8 cellular contexts compared by ENCODE assay signal in genomic region chr16:719815-720506, GRCh38. TPM values are rescaled to one million over a fixed set of nuclear protein-coding genes. Genes with fewer than 3 reads are reported as not detected.
DNase-seq lines count a peak whose midpoint lies in the region; ATAC-seq, FAIRE-seq and TF ChIP-seq lines count a peak whose summit lies in the region.

No MANE protein-coding gene starts in this region.

- no peaks in the 10 kb centered on the region for H4K20me1 ChIP-seq in fibroblast of lung (ENCODE audit: control insufficient read depth, extremely low read depth, insufficient read depth, low read length)

- no peaks in the 10 kb centered on the region for H3K9me3 ChIP-seq in fibroblast of lung (ENCODE audit: control insufficient read depth, insufficient read depth, low read depth, low read length)

- H3K27me3 Mint-ChIP-seq in T-helper 2 cell treated with Interferon-gamma antibody and Interleukin-4, amounts not matched to agents 5 μg/mL and 100 μg/mL, for 36 hours (ENCODE audit: low read depth): peaks cover 8% of the 10 kb centered on the region

- peak overlapping the region; percentile 77 for H3K4me3 Mint-ChIP-seq in T-helper 2 cell treated with Interferon-gamma antibody and Interleukin-4, amounts not matched to agents 5 μg/mL and 100 μg/mL, for 36 hours

- H3K9me3 Mint-ChIP-seq in T-helper 2 cell treated with Interferon-gamma antibody and Interleukin-4, amounts not matched to agents 5 μg/mL and 100 μg/mL, for 36 hours: no peaks in the 10 kb centered on the region

- H3K36me3 Mint-ChIP-seq in T-helper 2 cell treated with Interferon-gamma antibody and Interleukin-4, amounts not matched to agents 5 μg/mL and 100 μg/mL, for 36 hours (ENCODE audit: low read depth): no peaks in the 10 kb centered on the region

- peaks cover 11% of the 10 kb centered on the region for H3K4me1 ChIP-seq in fibroblast of lung (ENCODE audit: control insufficient read depth, extremely low read depth, insufficient read depth, low read length)

- H3K9ac ChIP-seq in fibroblast of lung (ENCODE audit: insufficient read depth, low read length): peak overlapping the region; percentile 75

- H3K27ac Mint-ChIP-seq in T-helper 2 cell treated with Interferon-gamma antibody and Interleukin-4, amounts not matched to agents 5 μg/mL and 100 μg/mL, for 36 hours: peak overlapping the region; percentile 66

- TF ChIP-seq CTCF in 22Rv1 (IDR thresholded peaks at IDR 0.05) (peak; percentile 38; the same call in 1 of the 2 replicates), fibroblast of lung (conservative IDR thresholded peaks at IDR 0.05 in 1 of 2, IDR thresholded peaks at IDR 0.05 in 1 of 2; ENCODE audit: low read depth in 1 of 2, low read length in 2 of 2) (peak; percentile 7 to 14)

- H3K4me3 ChIP-seq in fibroblast of lung (replicated peaks in 1 of 4; ENCODE audit: control extremely low read depth in 1 of 4, insufficient read depth in 1 of 4, low read depth in 3 of 4, low read length in 4 of 4): peak overlapping the region; percentile 63 to 88 (median 76)

- H2AFZ ChIP-seq in fibroblast of lung (ENCODE audit: low read length): no peak overlapping the region

- H3K79me2 ChIP-seq in fibroblast of lung (ENCODE audit: control insufficient read depth, insufficient read depth, low read length): no peaks in the 10 kb centered on the region

- no peak for ATAC-seq in HG02852 (IDR thresholded peaks at IDR 0.05; ENCODE audit: unreplicated experiment)
- ATAC-seq in HG03460 (IDR thresholded peaks at IDR 0.05; ENCODE audit: unreplicated experiment): no peak

- H3K27ac ChIP-seq in 22Rv1 (peak overlapping the region; percentile 98), fibroblast of lung (ENCODE audit: insufficient read depth, low read length) (peak overlapping the region; percentile 74)

- FAIRE-seq in G401.6 (lab: Jason Lieb, UNC) (peak; percentile 89), HTR-8/SVneo (lab: Jason Lieb, UNC) (peak; percentile 75)

- DNase-seq in HTR-8/SVneo (ENCODE audit: insufficient read length, low spot score): no peak
- no peak for DNase-seq in T-helper 2 cell treated with Interferon-gamma antibody and Interleukin-4, amounts not matched to agents 5 μg/mL and 100 μg/mL, for 36 hours (ENCODE audit: low spot score)
- no peak for DNase-seq in fibroblast of lung (ENCODE audit: low read depth in 2 of 2)
- DNase-seq in renal cortical epithelial cell (ENCODE audit: low read depth): peak; percentile 23

- peaks cover 3% of the 10 kb centered on the region for H3K4me1 Mint-ChIP-seq in T-helper 2 cell treated with Interferon-gamma antibody and Interleukin-4, amounts not matched to agents 5 μg/mL and 100 μg/mL, for 36 hours (ENCODE audit: low read depth)

- peaks cover 2% of the 10 kb centered on the region for H3K36me3 ChIP-seq in fibroblast of lung (ENCODE audit: control insufficient read depth, insufficient read depth, low read length)

- peak overlapping the region; percentile 67 for H3K4me2 ChIP-seq in fibroblast of lung (ENCODE audit: extremely low read depth, insufficient read depth, low read length)

- no peaks in the 10 kb centered on the region for H3K27me3 ChIP-seq in fibroblast of lung (ENCODE audit: control insufficient read depth, insufficient read depth, low read length)

RNA-seq across cellular contexts. Expression of gene ANTKMT, which starts 1.0 kb away (rescaled TPM):
- total RNA-seq in fibroblast of lung: 24.9 and 31.5 TPM in 2 replicates
- polyA plus RNA-seq in fibroblast of lung: 4.5 and 6.1 TPM in 2 replicates
- polyA plus RNA-seq in fibroblast of lung (2012): 19.8 and 26.4 TPM in 2 replicates
- 1.8 and 2.6 TPM in 2 replicates for polyA minus RNA-seq in fibroblast of lung (ENCODE audit: low replicate concordance)
- 23.1 and 73.8 TPM in 2 replicates for total RNA-seq in renal cortical epithelial cell

RNA-seq across cellular contexts. Expression of gene METRN, which starts 5.0 kb away (rescaled TPM):
- 35.3 and 37.5 TPM in 2 replicates for total RNA-seq in fibroblast of lung
- 5.3 and 6.1 TPM in 2 replicates for polyA plus RNA-seq in fibroblast of lung
- polyA plus RNA-seq in fibroblast of lung (2012): 25.3 and 38.4 TPM in 2 replicates
- 7.3 and 8.8 TPM in 2 replicates for polyA minus RNA-seq in fibroblast of lung (ENCODE audit: low replicate concordance)
- 65.8 and 74.7 TPM in 2 replicates for total RNA-seq in renal cortical epithelial cell

RNA-seq across cellular contexts. Expression of gene CCDC78, which starts 6.3 kb away (rescaled TPM):
- total RNA-seq in fibroblast of lung (1.0 and 1.8 TPM in 2 replicates), renal cortical epithelial cell (0.69 and 0.70 TPM in 2 replicates)
- 0.50 and 0.64 TPM in 2 replicates for polyA plus RNA-seq in fibroblast of lung
- polyA plus RNA-seq in fibroblast of lung (2012): 0.82 and 1.2 TPM in 2 replicates
- polyA minus RNA-seq in fibroblast of lung (ENCODE audit: low replicate concordance): 0.52 and 0.55 TPM in 2 replicates

RNA-seq across cellular contexts. Expression of gene HAGHL, which starts 6.9 kb away (rescaled TPM):
- 14.1 and 16.3 TPM in 2 replicates for total RNA-seq in fibroblast of lung
- 3.1 and 3.7 TPM in 2 replicates for polyA plus RNA-seq in fibroblast of lung
- polyA plus RNA-seq in fibroblast of lung (2012): 7.8 and 9.6 TPM in 2 replicates
- 1.3 and 8.7 TPM in 2 replicates for polyA minus RNA-seq in fibroblast of lung (ENCODE audit: low replicate concordance)
- 10.5 and 24.1 TPM in 2 replicates for total RNA-seq in renal cortical epithelial cell

RNA-seq across cellular contexts. Expression of gene FBXL16, which starts 14.4 kb away (rescaled TPM):
- not detected in 2 replicates for total RNA-seq in fibroblast of lung
- 0.07 and 0.14 TPM in 2 replicates for polyA plus RNA-seq in fibroblast of lung
- 0.31 and 0.44 TPM in 2 replicates for polyA plus RNA-seq in fibroblast of lung (2012)
- 0.26 TPM in 1 of 2 replicates, not detected in the other for polyA minus RNA-seq in fibroblast of lung (ENCODE audit: low replicate concordance)
- total RNA-seq in renal cortical epithelial cell: 0.40 TPM in 1 of 2 replicates, not detected in the other
